In the genomic region with DNA sequence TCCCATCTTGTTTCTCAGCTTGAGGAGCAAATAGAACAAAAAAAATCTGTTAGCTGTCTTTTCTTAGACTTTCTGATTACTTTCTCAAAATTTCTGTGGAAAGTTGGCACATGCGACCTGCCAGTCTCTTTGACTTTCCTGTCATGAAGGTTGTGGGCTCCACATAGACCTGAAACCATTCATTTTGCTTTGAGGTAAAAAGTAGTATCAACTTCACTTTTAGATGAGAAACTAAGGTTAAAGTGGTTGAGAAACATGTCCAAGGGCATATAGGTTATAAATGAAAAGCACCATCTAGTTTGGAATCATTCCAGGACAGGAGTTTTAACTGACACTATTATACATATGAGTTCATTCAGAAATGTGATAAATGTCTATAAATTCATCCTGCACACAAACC, we compare ENCODE assay signal across 14 cellular contexts. TPM values are rescaled to one million over a fixed set of nuclear protein-coding genes. Genes with fewer than 3 reads are reported as not detected.
DNase-seq lines count a peak whose midpoint lies in the region; ATAC-seq, FAIRE-seq and TF ChIP-seq lines count a peak whose summit lies in the region.
"Had no signal": no experiment of that assay in that cellular context is flagged by ENCODE, and none has a peak within 500 bp of the region (broad histone marks: within the 10 kb centered on the region; RNA-seq: fewer than 3 reads in every experiment).

No MANE protein-coding gene starts in this region.

- H3K27ac ChIP-seq in SK-N-SH (ENCODE audit: low read depth in 2 of 2, low read length in 1 of 2): no peak overlapping the region
- H3K27ac ChIP-seq: 22Rv1, brain microvascular endothelial cell, heart right ventricle, lower lobe of right lung, parathyroid adenoma had no signal

- TF ChIP-seq RAD21 in SK-N-SH (IDR thresholded peaks at IDR 0.05; ENCODE audit: low read length): no peak

- WGBS in SK-N-SH (ENCODE audit: low lambda C conversion rate): 30% methylated on average over 1 of the region's 1 CpG

- H3K4me2 ChIP-seq in SK-N-SH: no peak overlapping the region

- no peaks in the 10 kb centered on the region for H3K27me3 Mint-ChIP-seq in T-helper 1 cell treated with Interleukin-12 subunit alpha and Interleukin-12 subunit beta and Interleukin-4 antibody, amounts not matched to agents 30 μg/mL and 1 μg/mL, for 36 hours (ENCODE audit: low read depth)
- no peaks in the 10 kb centered on the region for H3K27me3 Mint-ChIP-seq in activated naive CD8-positive, alpha-beta T cell treated with anti-CD3 and anti-CD28 coated beads for 36 hours

- H4K20me1 ChIP-seq in SK-N-SH (ENCODE audit: insufficient read depth): no peaks in the 10 kb centered on the region

- TF ChIP-seq CTCF in SK-N-SH (IDR thresholded peaks at IDR 0.05): no peak

- H3K9me3 ChIP-seq in SK-N-SH: no peaks in the 10 kb centered on the region
- H3K9me3 ChIP-seq: heart right ventricle, lower lobe of right lung had no signal

- no peaks in the 10 kb centered on the region for H3K4me1 ChIP-seq in SK-N-SH (ENCODE audit: control insufficient read depth in 1 of 2, insufficient read depth in 2 of 2, low read depth in 1 of 2, low read length in 1 of 2)
- H3K4me1 ChIP-seq: parathyroid adenoma had no signal

- peaks cover 4% of the 10 kb centered on the region for H3K9me3 Mint-ChIP-seq in T-helper 1 cell treated with Interleukin-12 subunit alpha and Interleukin-12 subunit beta and Interleukin-4 antibody, amounts not matched to agents 30 μg/mL and 1 μg/mL, for 36 hours
- peaks cover 3% of the 10 kb centered on the region for H3K9me3 Mint-ChIP-seq in activated naive CD8-positive, alpha-beta T cell treated with anti-CD3 and anti-CD28 coated beads for 36 hours

- H3K9me2 ChIP-seq in SK-N-SH: no peaks in the 10 kb centered on the region

- no peaks in the 10 kb centered on the region for H3K79me2 ChIP-seq in SK-N-SH (ENCODE audit: insufficient read depth)
- H3K79me2 ChIP-seq: parathyroid adenoma had no signal

- no peaks in the 10 kb centered on the region for H3F3A ChIP-seq in SK-N-SH (replicated peaks; ENCODE audit: insufficient read depth)

- POLR2A ChIA-PET in SK-N-SH (lab: Yijun Ruan, JAX): no interaction called here

- CTCF ChIA-PET in SK-N-SH (lab: Yijun Ruan, JAX): no interaction called here

- H3K4me3 ChIP-seq in SK-N-SH (ENCODE audit: low read depth in 2 of 2, low read length in 1 of 2): no peak overlapping the region
- H3K4me3 ChIP-seq: heart right ventricle, lower lobe of right lung had no signal

- H3K9ac ChIP-seq in SK-N-SH: no peak overlapping the region
- H3K9ac ChIP-seq: parathyroid adenoma had no signal

- H3K36me3 ChIP-seq in SK-N-SH (replicated peaks in 1 of 2; ENCODE audit: control insufficient read depth in 1 of 2, insufficient read depth in 2 of 2, low read length in 1 of 2): no peaks in the 10 kb centered on the region
- H3K36me3 ChIP-seq: brain microvascular endothelial cell had no signal

- FAIRE-seq in RCC 7860 (lab: Jason Lieb, UNC): no peak

- peaks cover 45% of the 10 kb centered on the region for H3K36me3 Mint-ChIP-seq in T-helper 1 cell treated with Interleukin-12 subunit alpha and Interleukin-12 subunit beta and Interleukin-4 antibody, amounts not matched to agents 30 μg/mL and 1 μg/mL, for 36 hours (ENCODE audit: low read depth)
- H3K36me3 Mint-ChIP-seq in activated naive CD8-positive, alpha-beta T cell treated with anti-CD3 and anti-CD28 coated beads for 36 hours: peaks cover 41% of the 10 kb centered on the region

- ATAC-seq in GM19463 (IDR thresholded peaks at IDR 0.05; ENCODE audit: unreplicated experiment): peak; percentile 65
- ATAC-seq in HG03064 (IDR thresholded peaks at IDR 0.05; ENCODE audit: low read depth, unreplicated experiment): peak; percentile 45
- ATAC-seq in HG03045 (IDR thresholded peaks at IDR 0.05; ENCODE audit: unreplicated experiment): no peak
- ATAC-seq: heart right ventricle, lower lobe of right lung had no signal

- H3K4me3 Mint-ChIP-seq in T-helper 1 cell treated with Interleukin-12 subunit alpha and Interleukin-12 subunit beta and Interleukin-4 antibody, amounts not matched to agents 30 μg/mL and 1 μg/mL, for 36 hours: no peak overlapping the region
- H3K4me3 Mint-ChIP-seq in activated naive CD8-positive, alpha-beta T cell treated with anti-CD3 and anti-CD28 coated beads for 36 hours: no peak overlapping the region

- no peaks in the 10 kb centered on the region for H3K27me3 ChIP-seq in SK-N-SH (ENCODE audit: insufficient read depth)
- H3K27me3 ChIP-seq: brain microvascular endothelial cell, heart right ventricle had no signal

- peak overlapping the region; percentile 56 for H3K27ac Mint-ChIP-seq in T-helper 1 cell treated with Interleukin-12 subunit alpha and Interleukin-12 subunit beta and Interleukin-4 antibody, amounts not matched to agents 30 μg/mL and 1 μg/mL, for 36 hours
- peak overlapping the region; percentile 63 for H3K27ac Mint-ChIP-seq in activated naive CD8-positive, alpha-beta T cell treated with anti-CD3 and anti-CD28 coated beads for 36 hours

- no peak overlapping the region for H2AFZ ChIP-seq in SK-N-SH (ENCODE audit: low read depth)
- H2AFZ ChIP-seq: parathyroid adenoma had no signal

- DNase-seq in T-helper 1 cell (no peak), SK-N-SH (no peak), RCC 7860 (ENCODE audit: low spot score) (no peak)
- peak; percentile 1 for DNase-seq in activated naive CD8-positive, alpha-beta T cell treated with anti-CD3 and anti-CD28 coated beads for 36 hours
- DNase-seq: brain microvascular endothelial cell, heart right ventricle, lower lobe of right lung, NCI-H1436 treated with DMSO at 0.1 percent for 48 hours had no signal

- peaks cover 42% of the 10 kb centered on the region for H3K4me1 Mint-ChIP-seq in T-helper 1 cell treated with Interleukin-12 subunit alpha and Interleukin-12 subunit beta and Interleukin-4 antibody, amounts not matched to agents 30 μg/mL and 1 μg/mL, for 36 hours (ENCODE audit: low read depth)
- H3K4me1 Mint-ChIP-seq in activated naive CD8-positive, alpha-beta T cell treated with anti-CD3 and anti-CD28 coated beads for 36 hours: peaks cover 31% of the 10 kb centered on the region

- TF ChIP-seq EP300 in SK-N-SH (IDR thresholded peaks at IDR 0.05; ENCODE audit: borderline replicate concordance in 1 of 2, low read depth in 1 of 2, low read length in 1 of 2): no peak

TF ChIP-seq in SK-N-SH, 30 proteins besides CTCF, POLR2A, EP300 and RAD21:
- TF ChIP-seq NRF1 (IDR thresholded peaks at IDR 0.05; ENCODE audit: low read depth, low read length) (no peak), POLR2AphosphoS5 (IDR thresholded peaks at IDR 0.05; ENCODE audit: low read depth, low read length) (no peak), GATA2 (CRISPR knock-in tag; IDR thresholded peaks at IDR 0.05) (no peak), PBX3 (IDR thresholded peaks at IDR 0.05) (no peak), YY1 (IDR thresholded peaks at IDR 0.05; ENCODE audit: low read depth) (no peak), MAX (IDR thresholded peaks at IDR 0.05; ENCODE audit: low read depth) (no peak), MXI1 (IDR thresholded peaks at IDR 0.05; ENCODE audit: low read depth, low read length) (no peak), NFIC (IDR thresholded peaks at IDR 0.05; ENCODE audit: borderline replicate concordance) (no peak), SIN3A (IDR thresholded peaks at IDR 0.05; ENCODE audit: borderline replicate concordance, low read depth, low read length) (no peak), ELF1 (IDR thresholded peaks at IDR 0.05) (no peak), TEAD4 (IDR thresholded peaks at IDR 0.05; ENCODE audit: borderline replicate concordance, insufficient read depth) (no peak), MEF2A (IDR thresholded peaks at IDR 0.05; ENCODE audit: borderline replicate concordance, low read depth) (no peak), SMC3 (IDR thresholded peaks at IDR 0.05; ENCODE audit: low read depth, low read length) (no peak), TAF1 (IDR thresholded peaks at IDR 0.05; ENCODE audit: borderline replicate concordance, low read depth, low read length) (no peak), EZH2phosphoT487 (IDR thresholded peaks at IDR 0.05; ENCODE audit: borderline replicate concordance, low read depth) (no peak), GABPA (IDR thresholded peaks at IDR 0.05; ENCODE audit: low read depth) (no peak)
- TF ChIP-seq, protein P1, sequence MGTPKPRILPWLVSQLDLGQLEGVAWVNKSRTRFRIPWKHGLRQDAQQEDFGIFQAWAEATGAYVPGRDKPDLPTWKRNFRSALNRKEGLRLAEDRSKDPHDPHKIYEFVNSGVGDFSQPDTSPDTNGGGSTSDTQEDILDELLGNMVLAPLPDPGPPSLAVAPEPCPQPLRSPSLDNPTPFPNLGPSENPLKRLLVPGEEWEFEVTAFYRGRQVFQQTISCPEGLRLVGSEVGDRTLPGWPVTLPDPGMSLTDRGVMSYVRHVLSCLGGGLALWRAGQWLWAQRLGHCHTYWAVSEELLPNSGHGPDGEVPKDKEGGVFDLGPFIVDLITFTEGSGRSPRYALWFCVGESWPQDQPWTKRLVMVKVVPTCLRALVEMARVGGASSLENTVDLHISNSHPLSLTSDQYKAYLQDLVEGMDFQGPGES (IDR thresholded peaks at IDR 0.05; ENCODE audit: low read depth, low read length): no peak

RNA-seq across cellular contexts. Expression of gene ST8SIA4, which starts 42.7 kb away (rescaled TPM):
- 10 to 100 TPM; 14.6 to 17.3 TPM for total RNA-seq in activated naive CD8-positive, alpha-beta T cell treated with anti-CD3 and anti-CD28 coated beads for 36 hours
- polyA plus RNA-seq in SK-N-SH (2012; rRNA removed): 0.02 TPM in 2 replicates
- polyA plus RNA-seq in SK-N-SH (2012; cell fraction: cytosol; rRNA removed): 0.01 and 0.03 TPM in 2 replicates
- polyA plus RNA-seq in SK-N-SH (2012; cell fraction: nucleus; rRNA removed): 0.01 TPM in 1 of 2 replicates, not detected in the other
